In genomic region chr14:100069161-100069800, GRCh38 we compare ENCODE assay signal across 9 cellular contexts. TPM values are rescaled to one million over a fixed set of nuclear protein-coding genes. Genes with fewer than 3 reads are reported as not detected.
DNase-seq lines count a peak whose midpoint lies in the region; ATAC-seq, FAIRE-seq and TF ChIP-seq lines count a peak whose summit lies in the region.
"Had no signal": no experiment of that assay in that cellular context is flagged by ENCODE, and none has a peak within 500 bp of the region (broad histone marks: within the 10 kb centered on the region; RNA-seq: fewer than 3 reads in every experiment).

No MANE protein-coding gene starts in this region.

- H3K9ac ChIP-seq in BLaER1 treated with 17β-estradiol and CSF1 and Interleukin-3, amounts not matched to agents 10 nM and 100 nM: peak overlapping the region; percentile 70 to 88 (median 83)

- DNase-seq in activated CD8-positive, alpha-beta T cell treated with anti-CD3 and anti-CD28 coated beads for 36 hours: peak; percentile 58
- no peak for DNase-seq in naive B cell
- DNase-seq in H54 (ENCODE audit: insufficient read length, low spot score): no peak
- DNase-seq in HFFc6: no peak
- DNase-seq in head of caudate nucleus: no peak
- DNase-seq: NCI-H69 had no signal

- TF ChIP-seq CTCF in activated CD8-positive, alpha-beta T cell treated with anti-CD3 and anti-CD28 coated beads for 36 hours (IDR thresholded peaks at IDR 0.05): no peak
- TF ChIP-seq CTCF in HFFc6 (IDR thresholded peaks at IDR 0.05): no peak

- H3K27ac Mint-ChIP-seq in IgD-negative memory B cell: peak overlapping the region; percentile 86 to 96 (median 93)
- H3K27ac Mint-ChIP-seq in activated CD8-positive, alpha-beta T cell treated with anti-CD3 and anti-CD28 coated beads for 36 hours: peak overlapping the region; percentile 99
- peak overlapping the region; percentile 94 to 98 (median 98) for H3K27ac Mint-ChIP-seq in naive B cell
- no peak overlapping the region for H3K27ac Mint-ChIP-seq in HFFc6

- CTCF ChIA-PET in activated CD8-positive, alpha-beta T cell treated with anti-CD3 and anti-CD28 coated beads for 36 hours (lab: Charles Lee): interaction anchor here (1.0 to 26.8 kb wide), 7 partner anchors 8 to 123 kb away, joined by 3 to 913 read pairs (median 52); no protein-coding TSS in a partner anchor

- H3K4me1 ChIP-seq in BLaER1 treated with 17β-estradiol and CSF1 and Interleukin-3, amounts not matched to agents 10 nM and 100 nM: peaks cover 78 to 100% (median 99%) of the 10 kb centered on the region in 10 experiments

- H3K36me3 ChIP-seq in BLaER1 treated with 17β-estradiol and CSF1 and Interleukin-3, amounts not matched to agents 10 nM and 100 nM: peaks cover 0 to 20% (median 0%) of the 10 kb centered on the region in 11 experiments; a peak in 4 of 22 replicates

- intact Hi-C loops in activated CD8-positive, alpha-beta T cell treated with anti-CD3 and anti-CD28 coated beads for 36 hours (cut with micrococcal nuclease): loop anchor here (5.0 to 10.0 kb wide), 6 partner anchors 38 to 804 kb away; partner anchors contain the start of genes WDR25 and YY1
- intact Hi-C loops in head of caudate nucleus (cut with DNase I): no loop called here

- peak overlapping the region; percentile 88 to 97 (median 92) for H3K27ac ChIP-seq in BLaER1 treated with 17β-estradiol and CSF1 and Interleukin-3, amounts not matched to agents 10 nM and 100 nM

- H3K4me1 Mint-ChIP-seq in IgD-negative memory B cell (peaks cover 43 to 77% (median 44%) of the 10 kb centered on the region in 3 donors), naive B cell (peaks cover 70 to 85% (median 79%) of the 10 kb centered on the region in 3 donors), HFFc6 (ENCODE audit: low read depth) (peaks cover 11% of the 10 kb centered on the region)
- peaks cover 47% of the 10 kb centered on the region for H3K4me1 Mint-ChIP-seq in activated CD8-positive, alpha-beta T cell treated with anti-CD3 and anti-CD28 coated beads for 36 hours (ENCODE audit: low read depth)

- H3K9me3 Mint-ChIP-seq in IgD-negative memory B cell (no peaks in the 10 kb centered on the region), naive B cell (no peaks in the 10 kb centered on the region), HFFc6 (no peaks in the 10 kb centered on the region)
- H3K9me3 Mint-ChIP-seq in activated CD8-positive, alpha-beta T cell treated with anti-CD3 and anti-CD28 coated beads for 36 hours: no peaks in the 10 kb centered on the region

- H3K9me3 ChIP-seq in BLaER1 treated with 17β-estradiol and CSF1 and Interleukin-3, amounts not matched to agents 10 nM and 100 nM (replicated peaks in 1 of 11): no peaks in the 10 kb centered on the region

- H3K4me2 ChIP-seq in BLaER1 treated with 17β-estradiol and CSF1 and Interleukin-3, amounts not matched to agents 10 nM and 100 nM: peak overlapping the region; percentile 90 to 100 (median 96)

- POLR2A ChIA-PET in activated CD8-positive, alpha-beta T cell treated with anti-CD3 and anti-CD28 coated beads for 36 hours (lab: Charles Lee): interaction anchor here (0.7 to 24.7 kb wide), 9 partner anchors 6 to 217 kb away, joined by 3 to 840 read pairs (median 4); partner anchors contain the start of genes EVL and YY1

- peak overlapping the region; percentile 96 to 100 (median 98) for H3K4me3 Mint-ChIP-seq in IgD-negative memory B cell
- H3K4me3 Mint-ChIP-seq in activated CD8-positive, alpha-beta T cell treated with anti-CD3 and anti-CD28 coated beads for 36 hours: peak overlapping the region; percentile 89
- peak overlapping the region; percentile 80 to 100 (median 99) for H3K4me3 Mint-ChIP-seq in naive B cell
- H3K4me3 Mint-ChIP-seq in HFFc6: no peak overlapping the region

- no peak for TF ChIP-seq POLR2A in H54 (IDR thresholded peaks at IDR 0.05; ENCODE audit: low read depth, low read length)

- no peak for ATAC-seq in activated CD8-positive, alpha-beta T cell treated with anti-CD3 and anti-CD28 coated beads for 36 hours
- ATAC-seq in naive B cell (ENCODE audit: low read depth in 2 of 2) (no peak), SK-N-SH treated with all-trans-retinoic acid at 6 μM for 48 hours (no peak)

- H3K27me3 ChIP-seq in BLaER1 treated with 17β-estradiol and CSF1 and Interleukin-3, amounts not matched to agents 10 nM and 100 nM: no peaks in the 10 kb centered on the region

- peaks cover 0 to 70% (median 9%) of the 10 kb centered on the region in 11 experiments; a peak in 11 of 22 replicates for H4K20me1 ChIP-seq in BLaER1 treated with 17β-estradiol and CSF1 and Interleukin-3, amounts not matched to agents 10 nM and 100 nM

- peaks cover 2% of the 10 kb centered on the region for H3K36me3 Mint-ChIP-seq in IgD-negative memory B cell
- H3K36me3 Mint-ChIP-seq in activated CD8-positive, alpha-beta T cell treated with anti-CD3 and anti-CD28 coated beads for 36 hours (ENCODE audit: low read depth): peaks cover 74% of the 10 kb centered on the region
- H3K36me3 Mint-ChIP-seq in naive B cell: peaks cover 4 to 6% of the 10 kb centered on the region in 2 donors
- no peaks in the 10 kb centered on the region; the same call in 1 of the 2 replicates for H3K36me3 Mint-ChIP-seq in HFFc6 (ENCODE audit: low read depth)

- H3K27me3 Mint-ChIP-seq in IgD-negative memory B cell (no peaks in the 10 kb centered on the region), naive B cell (no peaks in the 10 kb centered on the region), HFFc6 (ENCODE audit: insufficient read depth) (peaks cover 15% of the 10 kb centered on the region)
- no peaks in the 10 kb centered on the region for H3K27me3 Mint-ChIP-seq in activated CD8-positive, alpha-beta T cell treated with anti-CD3 and anti-CD28 coated beads for 36 hours

- FAIRE-seq in H54 (lab: Jason Lieb, UNC): no peak

- H3K4me3 ChIP-seq in BLaER1 treated with 17β-estradiol and CSF1 and Interleukin-3, amounts not matched to agents 10 nM and 100 nM: peak overlapping the region; percentile 46 to 67 (median 55); a peak in 19 of 20 replicates

TF ChIP-seq in SK-N-SH treated with all-trans-retinoic acid at 6 μM for 48 hours, 23 proteins besides CTCF, POLR2A, EP300 and RAD21:
- TF ChIP-seq ZNF70 (CRISPR knock-in tag; IDR thresholded peaks at IDR 0.05) (no peak), TOX (CRISPR knock-in tag; IDR thresholded peaks at IDR 0.05; ENCODE audit: borderline replicate concordance) (no peak), PPARA (CRISPR knock-in tag; IDR thresholded peaks at IDR 0.05; ENCODE audit: borderline replicate concordance) (no peak), ISL1 (CRISPR knock-in tag; IDR thresholded peaks at IDR 0.05) (no peak)

RNA-seq across cellular contexts. Expression of gene EVL, which starts 4.1 kb away (rescaled TPM):
- polyA plus RNA-seq in IgD-negative memory B cell (73.3 TPM), naive B cell (ENCODE audit: low read depth in 6 of 6) (100 to 1,000 TPM in 2 of 6 donors, 10 to 100 TPM in 4; 76.5 to 135 (median 89.8) TPM)
- total RNA-seq in activated CD8-positive, alpha-beta T cell treated with anti-CD3 and anti-CD28 coated beads for 36 hours: 100 to 1,000 TPM; 340 to 351 TPM
- total RNA-seq in HFFc6 (2021; fragmentation: NEBNext Ultra II Directional; extraction: Animal tissue kit (Norgen Biotek cat#: 25700)): 1 to 10 TPM; 1.2 to 4.8 (median 2.0) TPM

Comparison
In these comparisons a context has a peak if more than half of its experiments do, and no peak if none do; other contexts are left out.
1. RNA of gene EVL, which starts 4.1 kb away (total RNA-seq): 340 to 351 TPM in activated CD8-positive, alpha-beta T cell treated with anti-CD3 and anti-CD28 coated beads for 36 hours; 1.2 to 4.8 TPM in HFFc6; every median in the first group is over 10 times any median in the second.